25 cellular contexts compared by ENCODE assay signal in genomic region chr10:67127441-67127840, GRCh38.
"Had no signal": no experiment of that assay in that cellular context is flagged by ENCODE, and none has a peak within 500 bp of the region (broad histone marks: within the 10 kb centered on the region; RNA-seq: fewer than 3 reads in every experiment).

No MANE protein-coding gene starts in this region.

- ATAC-seq: heart right ventricle; mucosa of descending colon; naive thymus-derived CD4-positive, alpha-beta T cell; natural killer cell treated with Interleukin-12 subunit alpha and Interleukin-12 subunit beta and Interleukin-15 and Interleukin-18, amount 100 ng/mL, for 72 hours; pancreas; psoas muscle; right cardiac atrium; sciatic nerve; stimulated activated naive B cell treated with anti-CD40 and anti-IgM and Interleukin-4, amounts not matched to agents 10 μg/mL and 1 μg/mL and 100 μg/mL, for 72 hours; stimulated activated naive CD8-positive, alpha-beta T cell treated with anti-CD3 and anti-CD28 coated beads, Interleukin-15, Interleukin-2, amounts not matched to agents 100 U/mL and 50 U/mL, for 24 hours had no signal

- DNase-seq: heart right ventricle; left ventricle myocardium inferior; mesendoderm; midbrain; mucosa of descending colon; naive thymus-derived CD4-positive, alpha-beta T cell; nucleus accumbens; pancreas; posterior cingulate gyrus; psoas muscle; retina; right cardiac atrium; stimulated activated CD4-positive, alpha-beta T cell treated with anti-CD3 and anti-CD28 coated beads, Interleukin-12 subunit alpha, Interleukin-12 subunit beta, amount 100 ng/mL, for 4 hours; stimulated activated CD4-positive, alpha-beta T cell treated with anti-CD3 and anti-CD28 coated beads, Interleukin-15, amount 100 ng/mL, for 24 hours; stimulated activated CD4-positive, alpha-beta T cell treated with anti-CD3 and anti-CD28 coated beads, Interleukin-2, amount 100 ng/mL, for 24 hours; stimulated activated CD4-positive, alpha-beta T cell treated with anti-CD3 and anti-CD28 coated beads, Interleukin-4, amount 100 ng/mL, for 1 hour; stimulated activated naive B cell treated with anti-CD40 and anti-IgM and Interleukin-4, amounts not matched to agents 10 μg/mL and 1 μg/mL and 100 μg/mL, for 72 hours; stimulated activated naive CD8-positive, alpha-beta T cell treated with anti-CD3 and anti-CD28 coated beads, Interleukin-15, Interleukin-2, amounts not matched to agents 100 U/mL and 50 U/mL, for 24 hours; stomach; testis; thyroid gland; transverse colon; upper lobe of left lung had no signal

- H3K27ac Mint-ChIP-seq: naive thymus-derived CD4-positive, alpha-beta T cell; natural killer cell treated with Interleukin-12 subunit alpha and Interleukin-12 subunit beta and Interleukin-15 and Interleukin-18, amount 100 ng/mL, for 72 hours; stimulated activated naive B cell treated with anti-CD40 and anti-IgM and Interleukin-4, amounts not matched to agents 10 μg/mL and 1 μg/mL and 100 μg/mL, for 72 hours had no signal

- H3K4me3 Mint-ChIP-seq: naive thymus-derived CD4-positive, alpha-beta T cell; natural killer cell treated with Interleukin-12 subunit alpha and Interleukin-12 subunit beta and Interleukin-15 and Interleukin-18, amount 100 ng/mL, for 72 hours; stimulated activated naive B cell treated with anti-CD40 and anti-IgM and Interleukin-4, amounts not matched to agents 10 μg/mL and 1 μg/mL and 100 μg/mL, for 72 hours had no signal

- H3K4me1 Mint-ChIP-seq: naive thymus-derived CD4-positive, alpha-beta T cell; stimulated activated naive B cell treated with anti-CD40 and anti-IgM and Interleukin-4, amounts not matched to agents 10 μg/mL and 1 μg/mL and 100 μg/mL, for 72 hours had no signal

- H3K9me3 Mint-ChIP-seq: naive thymus-derived CD4-positive, alpha-beta T cell had no signal

- H3K36me3 Mint-ChIP-seq: naive thymus-derived CD4-positive, alpha-beta T cell; natural killer cell treated with Interleukin-12 subunit alpha and Interleukin-12 subunit beta and Interleukin-15 and Interleukin-18, amount 100 ng/mL, for 72 hours; stimulated activated naive B cell treated with anti-CD40 and anti-IgM and Interleukin-4, amounts not matched to agents 10 μg/mL and 1 μg/mL and 100 μg/mL, for 72 hours had no signal

- H3K27me3 Mint-ChIP-seq: naive thymus-derived CD4-positive, alpha-beta T cell; natural killer cell treated with Interleukin-12 subunit alpha and Interleukin-12 subunit beta and Interleukin-15 and Interleukin-18, amount 100 ng/mL, for 72 hours; stimulated activated naive B cell treated with anti-CD40 and anti-IgM and Interleukin-4, amounts not matched to agents 10 μg/mL and 1 μg/mL and 100 μg/mL, for 72 hours had no signal
